12 cellular contexts compared by ENCODE assay signal in genomic region chr6:156971153-156971882, GRCh38.
"Had no signal": no experiment of that assay in that cellular context is flagged by ENCODE, and none has a peak within 500 bp of the region (broad histone marks: within the 10 kb centered on the region; RNA-seq: fewer than 3 reads in every experiment).

No MANE protein-coding gene starts in this region.

- H3K27me3 ChIP-seq: esophagus muscularis mucosa, heart left ventricle had no signal

- H3K9me3 ChIP-seq: esophagus muscularis mucosa, heart left ventricle had no signal

- H3K27ac ChIP-seq: esophagus muscularis mucosa, heart left ventricle, parathyroid adenoma had no signal

- DNase-seq: activated CD4-positive, alpha-beta T cell treated with anti-CD3 and anti-CD28 coated beads for 48 hours; activated naive CD4-positive, alpha-beta T cell treated with Interleukin-2 at 50 U/mL for 16 hours; activated naive CD8-positive, alpha-beta T cell treated with anti-CD3 and anti-CD28 coated beads, Interleukin-2, amount 50 U/mL, for 24 hours; foreskin fibroblast; heart left ventricle; kidney; retina; stimulated activated CD4-positive, alpha-beta T cell treated with anti-CD3 and anti-CD28 coated beads, Interleukin-1b, Interleukin-23, amount 100 ng/mL, for 48 hours; stimulated activated naive B cell treated with anti-CD40 and anti-IgM and Interleukin-4, amounts not matched to agents 10 μg/mL and 1 μg/mL and 100 μg/mL, for 72 hours; T1000 had no signal

- H3K4me3 ChIP-seq: esophagus muscularis mucosa, heart left ventricle had no signal

- ATAC-seq: activated naive CD8-positive, alpha-beta T cell treated with anti-CD3 and anti-CD28 coated beads, Interleukin-2, amount 50 U/mL, for 24 hours; stimulated activated naive B cell treated with anti-CD40 and anti-IgM and Interleukin-4, amounts not matched to agents 10 μg/mL and 1 μg/mL and 100 μg/mL, for 72 hours had no signal

- H3K36me3 ChIP-seq: esophagus muscularis mucosa, heart left ventricle had no signal

- H2AFZ ChIP-seq: parathyroid adenoma had no signal
